Comparison of ENCODE assay signal across 13 cellular contexts in the genomic region with DNA sequence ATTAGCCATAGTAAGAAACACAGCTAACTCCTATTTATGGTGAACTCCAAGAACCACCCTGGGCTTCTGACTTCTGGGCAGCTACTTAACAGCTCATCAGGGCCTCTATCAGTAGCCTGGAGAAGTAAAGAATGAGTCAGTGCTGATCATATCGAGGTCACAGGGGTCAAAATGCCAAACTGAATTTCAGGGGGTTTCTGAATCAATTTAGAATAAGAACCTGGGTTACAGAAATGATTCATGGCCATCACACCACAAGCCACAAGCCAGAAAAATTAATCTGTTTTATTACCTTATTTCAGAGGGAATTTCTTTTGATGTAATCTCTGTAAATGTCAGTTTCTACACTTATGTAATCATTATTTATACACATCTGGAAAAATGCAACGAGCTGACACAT.
DNase-seq lines count a peak whose midpoint lies in the region; ATAC-seq and TF ChIP-seq lines count a peak whose summit lies in the region.
"Had no signal": no experiment of that assay in that cellular context is flagged by ENCODE, and none has a peak within 500 bp of the region (broad histone marks: within the 10 kb centered on the region; RNA-seq: fewer than 3 reads in every experiment).

No MANE protein-coding gene starts in this region.

- H3K4me1 ChIP-seq in endodermal cell (ENCODE audit: control insufficient read depth, insufficient read depth, low read length) (peaks cover 3% of the 10 kb centered on the region), lower lobe of right lung (no peaks in the 10 kb centered on the region)

- peaks cover 27% of the 10 kb centered on the region for H3K4me1 Mint-ChIP-seq in activated naive CD8-positive, alpha-beta T cell treated with anti-CD3 and anti-CD28 coated beads for 36 hours
- no peaks in the 10 kb centered on the region for H3K4me1 Mint-ChIP-seq in endodermal cell

- no peaks in the 10 kb centered on the region for H3K27me3 ChIP-seq in endodermal cell (ENCODE audit: control insufficient read depth, insufficient read depth, low read length, poor library complexity, severe bottlenecking)
- H3K27me3 ChIP-seq in lower lobe of right lung (ENCODE audit: low read depth): no peaks in the 10 kb centered on the region
- H3K27me3 ChIP-seq: upper lobe of left lung had no signal

- no peak for TF ChIP-seq POLR2A in lower leg skin (IDR thresholded peaks at IDR 0.05)

- H3K4me3 ChIP-seq in lower leg skin (ENCODE audit: low read depth, poor library complexity, severe bottlenecking): no peak overlapping the region
- no peak overlapping the region for H3K4me3 ChIP-seq in endodermal cell (ENCODE audit: low read length)
- no peak overlapping the region for H3K4me3 ChIP-seq in lower lobe of right lung
- H3K4me3 ChIP-seq: upper lobe of left lung had no signal

- ATAC-seq in HG03342 (IDR thresholded peaks at IDR 0.05; ENCODE audit: unreplicated experiment): peak; percentile 64
- no peak for ATAC-seq in lower lobe of right lung
- ATAC-seq: PC-3 had no signal

- DNase-seq in ELR (ENCODE audit: low read depth): peak; percentile 74
- DNase-seq in GM19240 (ENCODE audit: insufficient read length, low spot score): peak; percentile 14
- peak; percentile 28 for DNase-seq in activated naive CD8-positive, alpha-beta T cell treated with anti-CD3 and anti-CD28 coated beads for 36 hours
- no peak for DNase-seq in lower leg skin (ENCODE audit: low spot score in 2 of 2)
- no peak for DNase-seq in endodermal cell
- no peak for DNase-seq in globus pallidus (ENCODE audit: low spot score)
- DNase-seq in lower lobe of right lung: no peak
- DNase-seq: Calu3, head of caudate nucleus, PC-3, upper lobe of left lung had no signal

- TF ChIP-seq CTCF in lower leg skin (IDR thresholded peaks at IDR 0.05) (no peak), endodermal cell (conservative IDR thresholded peaks at IDR 0.05) (no peak), lower lobe of right lung (IDR thresholded peaks at IDR 0.05) (no peak)

- intact Hi-C loops in lower leg skin (cut with DNase I; ENCODE audit: low total_unique reads) (no loop called here), lower lobe of right lung (cut with DNase I) (no loop called here)

- peaks cover 14% of the 10 kb centered on the region for H3K36me3 Mint-ChIP-seq in activated naive CD8-positive, alpha-beta T cell treated with anti-CD3 and anti-CD28 coated beads for 36 hours
- H3K36me3 Mint-ChIP-seq in endodermal cell (ENCODE audit: low read depth): peaks cover 20% of the 10 kb centered on the region

- H3K27me3 Mint-ChIP-seq in activated naive CD8-positive, alpha-beta T cell treated with anti-CD3 and anti-CD28 coated beads for 36 hours: no peaks in the 10 kb centered on the region
- no peaks in the 10 kb centered on the region for H3K27me3 Mint-ChIP-seq in endodermal cell (ENCODE audit: insufficient read depth)
- H3K27me3 Mint-ChIP-seq: central memory CD8-positive, alpha-beta T cell had no signal

- no peak overlapping the region for H3K9ac ChIP-seq in endodermal cell (ENCODE audit: extremely low read depth, low read length, poor library complexity, severe bottlenecking)

- H3K36me3 ChIP-seq in endodermal cell (ENCODE audit: control insufficient read depth, insufficient read depth, low read length): peaks cover 13% of the 10 kb centered on the region
- no peaks in the 10 kb centered on the region for H3K36me3 ChIP-seq in lower lobe of right lung
- H3K36me3 ChIP-seq: upper lobe of left lung had no signal

- no peak overlapping the region for H3K27ac ChIP-seq in endodermal cell (ENCODE audit: low read depth, low read length)
- no peak overlapping the region for H3K27ac ChIP-seq in lower lobe of right lung
- H3K27ac ChIP-seq: upper lobe of left lung had no signal

- no peaks in the 10 kb centered on the region for H3K9me3 Mint-ChIP-seq in activated naive CD8-positive, alpha-beta T cell treated with anti-CD3 and anti-CD28 coated beads for 36 hours
- peaks cover 45% of the 10 kb centered on the region for H3K9me3 Mint-ChIP-seq in endodermal cell
- H3K9me3 Mint-ChIP-seq: central memory CD8-positive, alpha-beta T cell had no signal

- no peak overlapping the region for H3K4me3 Mint-ChIP-seq in activated naive CD8-positive, alpha-beta T cell treated with anti-CD3 and anti-CD28 coated beads for 36 hours
- no peak overlapping the region for H3K4me3 Mint-ChIP-seq in endodermal cell
- H3K4me3 Mint-ChIP-seq: central memory CD8-positive, alpha-beta T cell had no signal

- WGBS in lower leg skin, 2 donors: 20 to 45% methylated on average over 2 of the region's 2 CpGs
- 40 to 58% methylated on average over 1 of the region's 2 CpGs for WGBS in endodermal cell (ENCODE audit: insufficient coverage in 1 of 2, insufficient read length in 1 of 2), 2 experiments

- H3K27ac Mint-ChIP-seq in activated naive CD8-positive, alpha-beta T cell treated with anti-CD3 and anti-CD28 coated beads for 36 hours: no peak overlapping the region
- H3K27ac Mint-ChIP-seq in endodermal cell: no peak overlapping the region

- H3K9me3 ChIP-seq in endodermal cell (ENCODE audit: control insufficient read depth, low read length): no peaks in the 10 kb centered on the region
- no peaks in the 10 kb centered on the region for H3K9me3 ChIP-seq in lower lobe of right lung
- H3K9me3 ChIP-seq: upper lobe of left lung had no signal

Comparison
In these comparisons a context has a peak if more than half of its experiments do, and no peak if none do; other contexts are left out.
1. DNase-seq: peak in ELR (single experiment), GM19240 (single experiment) and activated naive CD8-positive, alpha-beta T cell treated with anti-CD3 and anti-CD28 coated beads for 36 hours (single experiment); none in lower leg skin (0 of 2), endodermal cell (single experiment), globus pallidus (single experiment) and lower lobe of right lung (single experiment).